ENCODE assay signal across 1 cellular context in the genomic region with DNA sequence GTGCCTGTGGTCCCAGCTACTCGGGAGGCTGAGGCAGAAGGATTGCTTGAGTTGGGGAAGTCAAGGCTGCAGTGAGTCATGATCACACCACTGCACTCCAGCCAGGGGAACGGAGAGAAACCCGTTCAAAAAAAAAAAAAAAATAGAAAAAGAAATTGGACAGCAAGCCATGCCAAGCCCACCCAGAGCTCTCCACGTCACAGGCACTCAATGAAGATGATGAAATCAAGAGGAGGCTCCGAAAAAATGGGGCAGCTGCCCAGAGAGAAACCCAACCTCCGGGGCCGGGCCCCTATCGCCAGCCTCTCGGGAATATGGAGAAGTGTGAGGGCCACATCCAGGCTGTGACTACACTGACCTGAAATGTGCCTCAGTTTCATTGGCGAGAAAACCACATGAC.
TF ChIP-seq lines count a peak whose summit lies in the region.

No MANE protein-coding gene starts in this region.

TF ChIP-seq in SK-N-SH treated with all-trans-retinoic acid at 6 μM for 48 hours, 23 proteins besides CTCF, POLR2A, EP300 and RAD21 (continued from another document):
- TF ChIP-seq CSRNP3 (CRISPR knock-in tag; IDR thresholded peaks at IDR 0.05) (no peak), ZFP3 (CRISPR knock-in tag; IDR thresholded peaks at IDR 0.05) (no peak), ZNF565 (CRISPR knock-in tag; conservative IDR thresholded peaks at IDR 0.05; ENCODE audit: low read depth) (no peak), ISL1 (CRISPR knock-in tag; IDR thresholded peaks at IDR 0.05) (no peak), BACH2 (CRISPR knock-in tag; IDR thresholded peaks at IDR 0.05; ENCODE audit: borderline replicate concordance) (no peak), TCF4 (CRISPR knock-in tag; IDR thresholded peaks at IDR 0.05; ENCODE audit: borderline replicate concordance) (no peak), SNAI2 (CRISPR knock-in tag; IDR thresholded peaks at IDR 0.05) (no peak), GLIS3 (CRISPR knock-in tag; IDR thresholded peaks at IDR 0.05) (no peak)
TF ChIP-seq in SK-N-SH treated with all-trans-retinoic acid at 6 μM for 48 hours: peak in this region for 0.
